In genomic region chr6:17581282-17581681, GRCh38 we compare ENCODE assay signal across 7 cellular contexts. TPM values are rescaled to one million over a fixed set of nuclear protein-coding genes. Genes with fewer than 3 reads are reported as not detected.
DNase-seq lines count a peak whose midpoint lies in the region; ATAC-seq and TF ChIP-seq lines count a peak whose summit lies in the region.
"Not testable (repeated sequence)": the region's sequence is repeated elsewhere in the genome, so short reads cannot be mapped to it uniquely, and the experiment has no call there.

No MANE protein-coding gene starts in this region.

- DNase-seq in Caco-2 (peak; percentile 50 to 71), NCI-H69 (lab: John Stamatoyannopoulos, UW) (peak; percentile 18)
- DNase-seq in activated CD4-positive, alpha-beta T cell treated with anti-CD3 and anti-CD28 coated beads for 36 hours, result peak; percentile 30
- DNase-seq in activated naive CD4-positive, alpha-beta T cell treated with anti-CD3 and anti-CD28 coated beads for 36 hours, result peak; percentile 23
- not testable (repeated sequence) for DNase-seq in endodermal cell, gastrocnemius medialis

- not testable (repeated sequence) for H3K36me3 Mint-ChIP-seq in Caco-2 (ENCODE audit: insufficient read depth, unreplicated experiment); activated CD4-positive, alpha-beta T cell treated with anti-CD3 and anti-CD28 coated beads for 36 hours (ENCODE audit: low read depth); activated naive CD4-positive, alpha-beta T cell treated with anti-CD3 and anti-CD28 coated beads for 36 hours (ENCODE audit: low read depth); endodermal cell (ENCODE audit: low read depth)

- H3K27ac Mint-ChIP-seq in Caco-2 (ENCODE audit: unreplicated experiment), result peak overlapping the region; percentile 91
- not testable (repeated sequence) for H3K27ac Mint-ChIP-seq in activated CD4-positive, alpha-beta T cell treated with anti-CD3 and anti-CD28 coated beads for 36 hours; activated naive CD4-positive, alpha-beta T cell treated with anti-CD3 and anti-CD28 coated beads for 36 hours; endodermal cell

- ATAC-seq in activated CD4-positive, alpha-beta T cell treated with anti-CD3 and anti-CD28 coated beads for 36 hours; gastrocnemius medialis: not testable (repeated sequence)

- not testable (repeated sequence) for H3K27me3 Mint-ChIP-seq in Caco-2 (ENCODE audit: insufficient read depth, unreplicated experiment); activated CD4-positive, alpha-beta T cell treated with anti-CD3 and anti-CD28 coated beads for 36 hours; activated naive CD4-positive, alpha-beta T cell treated with anti-CD3 and anti-CD28 coated beads for 36 hours (ENCODE audit: low read depth); endodermal cell (ENCODE audit: insufficient read depth)

- POLR2A ChIA-PET in Caco-2 (lab: Charles Lee); activated CD4-positive, alpha-beta T cell treated with anti-CD3 and anti-CD28 coated beads for 36 hours (lab: Charles Lee): not testable (repeated sequence)

- WGBS in endodermal cell (ENCODE audit: insufficient coverage in 1 of 2, insufficient read length in 1 of 2), 2 experiments, result 93 to 95% methylated on average over 5 to 7 of the region's 7 CpGs

- intact Hi-C loops in Caco-2 (cut with micrococcal nuclease; ENCODE audit: unreplicated experiment) (loop anchor here (2.0 to 10.0 kb wide), 4 partner anchors 106 to 544 kb away; partner anchors contain the start of gene NHLRC1), gastrocnemius medialis (cut with DNase I; ENCODE audit: low total_unique reads) (loop anchor here (5.0 to 10.0 kb wide), 4 partner anchors 114 to 541 kb away; partner anchors contain the start of gene NHLRC1)
- intact Hi-C loops in activated CD4-positive, alpha-beta T cell treated with anti-CD3 and anti-CD28 coated beads for 36 hours (cut with DNase I, micrococcal nuclease), result loop anchor here in 1 of 2 experiments (5.0 kb wide), 1 partner anchor 299 kb away; the partner anchor contains the start of gene RBM24
- intact Hi-C loops in activated naive CD4-positive, alpha-beta T cell treated with anti-CD3 and anti-CD28 coated beads for 36 hours (cut with micrococcal nuclease), result loop anchor here (5.0 kb wide), 2 partner anchors 921 to 1249 kb away; no protein-coding TSS in a partner anchor

- CTCF ChIA-PET in Caco-2 (lab: Charles Lee), result interaction anchor here (0.5 to 1.4 kb wide), 2 partner anchors 8 to 19 kb away, joined by 3 to 5 read pairs; partner anchors contain the start of gene FAM8A1
- CTCF ChIA-PET in activated CD4-positive, alpha-beta T cell treated with anti-CD3 and anti-CD28 coated beads for 36 hours (lab: Charles Lee), result interaction anchor here (0.9 to 1.7 kb wide), 4 partner anchors 9 to 223 kb away, joined by 3 to 4 read pairs (median 4); no protein-coding TSS in a partner anchor
- CTCF ChIA-PET in activated naive CD4-positive, alpha-beta T cell treated with anti-CD3 and anti-CD28 coated beads for 36 hours (lab: Charles Lee), result interaction anchor here (0.6 to 2.7 kb wide), 7 partner anchors 11 to 424 kb away, joined by 3 to 7 read pairs (median 3); no protein-coding TSS in a partner anchor

- in situ Hi-C loops in gastrocnemius medialis (cut with MboI; ENCODE audit: low sequenced_read_pairs in 4 of 4), result loop anchor here in 3 of 4 donors (5.0 to 10.0 kb wide), 3 partner anchors 114 to 424 kb away; no protein-coding TSS in a partner anchor

- H3K9me3 Mint-ChIP-seq in Caco-2 (ENCODE audit: unreplicated experiment) (peaks cover 20% of the 10 kb centered on the region), endodermal cell (peaks cover 25% of the 10 kb centered on the region)
- H3K9me3 Mint-ChIP-seq in activated CD4-positive, alpha-beta T cell treated with anti-CD3 and anti-CD28 coated beads for 36 hours (ENCODE audit: low read depth), result peaks cover 13% of the 10 kb centered on the region
- H3K9me3 Mint-ChIP-seq in activated naive CD4-positive, alpha-beta T cell treated with anti-CD3 and anti-CD28 coated beads for 36 hours, result not testable (repeated sequence)

- not testable (repeated sequence) for H3K4me1 Mint-ChIP-seq in Caco-2 (ENCODE audit: low read depth, unreplicated experiment); activated CD4-positive, alpha-beta T cell treated with anti-CD3 and anti-CD28 coated beads for 36 hours; activated naive CD4-positive, alpha-beta T cell treated with anti-CD3 and anti-CD28 coated beads for 36 hours (ENCODE audit: low read depth); endodermal cell

- H3K4me1 ChIP-seq in Caco-2; endodermal cell (ENCODE audit: control insufficient read depth, insufficient read depth, low read length); gastrocnemius medialis: not testable (repeated sequence)
- H3K4me1 ChIP-seq in muscle layer of colon (ENCODE audit: insufficient read depth, low read length), result peaks cover 11% of the 10 kb centered on the region

- H3K4me3 ChIP-seq in Caco-2 (ENCODE audit: low read depth, low read length); endodermal cell (ENCODE audit: low read length); muscle layer of colon (ENCODE audit: low read depth in 1 of 2, low read length in 2 of 2): not testable (repeated sequence)
- peak overlapping the region in 1 of 4 donors; percentile 73 for H3K4me3 ChIP-seq in gastrocnemius medialis

- H3K9me3 ChIP-seq in Caco-2; muscle layer of colon (ENCODE audit: low read length); gastrocnemius medialis: not testable (repeated sequence)
- peaks cover 19% of the 10 kb centered on the region for H3K9me3 ChIP-seq in endodermal cell (ENCODE audit: control insufficient read depth, low read length)

- BruUV-seq in Caco-2 (replicated peaks; lab: Mats Ljungman, UMichigan), result not testable (repeated sequence)

- H3K4me3 Mint-ChIP-seq in Caco-2 (ENCODE audit: unreplicated experiment), result peak overlapping the region; percentile 89
- H3K4me3 Mint-ChIP-seq in activated CD4-positive, alpha-beta T cell treated with anti-CD3 and anti-CD28 coated beads for 36 hours, result not testable (repeated sequence)
- peak overlapping the region; percentile 23 for H3K4me3 Mint-ChIP-seq in activated naive CD4-positive, alpha-beta T cell treated with anti-CD3 and anti-CD28 coated beads for 36 hours
- H3K4me3 Mint-ChIP-seq in endodermal cell, result peak overlapping the region; percentile 50

- not testable (repeated sequence) for H3K27me3 ChIP-seq in Caco-2 (replicated peaks; ENCODE audit: control insufficient read depth, insufficient read depth, low read length); endodermal cell (ENCODE audit: control insufficient read depth, insufficient read depth, low read length, poor library complexity, severe bottlenecking); muscle layer of colon (ENCODE audit: control insufficient read depth in 1 of 2, insufficient read depth in 2 of 2, low read length in 2 of 2); gastrocnemius medialis

- H3K9ac ChIP-seq in endodermal cell (ENCODE audit: extremely low read depth, low read length, poor library complexity, severe bottlenecking); muscle layer of colon (ENCODE audit: low read length): not testable (repeated sequence)

- H3K36me3 ChIP-seq in Caco-2 (ENCODE audit: control insufficient read depth, insufficient read depth, low read length); endodermal cell (ENCODE audit: control insufficient read depth, insufficient read depth, low read length); muscle layer of colon (ENCODE audit: insufficient read depth, low read length); gastrocnemius medialis: not testable (repeated sequence)

- not testable (repeated sequence) for TF ChIP-seq CTCF in Caco-2 (IDR thresholded peaks at IDR 0.05; ENCODE audit: insufficient read depth in 1 of 2, low read depth in 1 of 2, low read length in 1 of 2, severe bottlenecking in 1 of 2, unreplicated experiment in 1 of 2); endodermal cell (conservative IDR thresholded peaks at IDR 0.05); gastrocnemius medialis (IDR thresholded peaks at IDR 0.05 in 4 of 5, conservative IDR thresholded peaks at IDR 0.05 in 1 of 5)

- TF ChIP-seq POLR2A in gastrocnemius medialis (IDR thresholded peaks at IDR 0.05), result not testable (repeated sequence)

- not testable (repeated sequence) for H3K27ac ChIP-seq in endodermal cell (ENCODE audit: low read depth, low read length)
- H3K27ac ChIP-seq in muscle layer of colon (ENCODE audit: low read depth, low read length) (peak overlapping the region; percentile 41), gastrocnemius medialis (peak overlapping the region in 3 of 4 donors; percentile 80 to 88 (median 88))

RNA-seq across cellular contexts. Expression of gene FAM8A1, which starts 18.8 kb away (rescaled TPM):
- total RNA-seq in Caco-2 (2022) (18.9 and 20.9 TPM in 2 replicates), endodermal cell (10 to 100 TPM; 10.4 to 12.1 TPM), gastrocnemius medialis (10 to 100 TPM; 22.7 to 37.3 (median 27.5) TPM)
- total RNA-seq in activated CD4-positive, alpha-beta T cell treated with anti-CD3 and anti-CD28 coated beads for 36 hours, result 1 to 10 TPM; 3.3 to 4.1 TPM
- total RNA-seq in activated naive CD4-positive, alpha-beta T cell treated with anti-CD3 and anti-CD28 coated beads for 36 hours, result 1 to 10 TPM; 2.9 to 3.0 TPM
- 18.1 TPM for polyA plus RNA-seq in endodermal cell (2013, experiment 1 of 2)
- 15.4 TPM for polyA plus RNA-seq in endodermal cell (2013, experiment 2 of 2)
